ENCODE assay signal across 8 cellular contexts in genomic region chr16:75433732-75434413, GRCh38. TPM values are rescaled to one million over a fixed set of nuclear protein-coding genes. Genes with fewer than 3 reads are reported as not detected.
DNase-seq lines count a peak whose midpoint lies in the region; ATAC-seq and TF ChIP-seq lines count a peak whose summit lies in the region.

No MANE protein-coding gene starts in this region.

- H3K79me1 ChIP-seq in neuronal stem cell (ENCODE audit: low read depth, low read length) = peaks cover 4% of the 10 kb centered on the region

- H3K27ac Mint-ChIP-seq in activated T-helper 17 cell treated with anti-CD3 and anti-CD28 coated beads, Interleukin-2, amount 50 U/mL, for 72 hours = peak overlapping the region; percentile 82

- H3K4me3 ChIP-seq in gastroesophageal sphincter = peak overlapping the region; percentile 69
- H3K4me3 ChIP-seq in neuronal stem cell (ENCODE audit: low read length in 2 of 2) = peak overlapping the region; percentile 96 to 98

- peak overlapping the region; percentile 56 for H3K4me2 ChIP-seq in neuronal stem cell (ENCODE audit: insufficient read depth, low read length, poor library complexity, severe bottlenecking)

- 3 to 16% methylated on average over 20 to 23 of the region's 32 CpGs for WGBS in gastroesophageal sphincter (ENCODE audit: low coverage in 1 of 2), 2 donors
- WGBS in neuronal stem cell (ENCODE audit: extremely low coverage in 2 of 2, insufficient read length in 2 of 2, insufficient replicate concordance in 1 of 2), 2 donors = no CpG with 5 or more reads among the region's 32 CpGs

- H3K36me3 ChIP-seq in gastroesophageal sphincter (no peaks in the 10 kb centered on the region), neuronal stem cell (replicated peaks in 1 of 2; ENCODE audit: control insufficient read depth in 2 of 2, insufficient read depth in 2 of 2, low read length in 2 of 2) (peaks cover 0 to 19% of the 10 kb centered on the region in 2 donors)

- no peak overlapping the region for H3K18ac ChIP-seq in neuronal stem cell (ENCODE audit: low read length)

- no peaks in the 10 kb centered on the region for H3K27me3 Mint-ChIP-seq in activated T-helper 17 cell treated with anti-CD3 and anti-CD28 coated beads, Interleukin-2, amount 50 U/mL, for 72 hours

- H2BK12ac ChIP-seq in neuronal stem cell (ENCODE audit: low read length) = no peak overlapping the region

- H3K9me3 ChIP-seq in gastroesophageal sphincter (no peaks in the 10 kb centered on the region), neuronal stem cell (replicated peaks in 1 of 2; ENCODE audit: control insufficient read depth in 2 of 2, insufficient read depth in 1 of 2, low read depth in 1 of 2, low read length in 2 of 2) (peaks cover 5 to 13% of the 10 kb centered on the region in 2 donors)

- H3K4me3 Mint-ChIP-seq in activated T-helper 17 cell treated with anti-CD3 and anti-CD28 coated beads, Interleukin-2, amount 50 U/mL, for 72 hours = peak overlapping the region; percentile 82

- peak overlapping the region; percentile 100 for H2AFZ ChIP-seq in neuronal stem cell (ENCODE audit: low read length)

- no peak overlapping the region for H2BK5ac ChIP-seq in neuronal stem cell (ENCODE audit: low read length)

- TF ChIP-seq CTCF in gastroesophageal sphincter (IDR thresholded peaks at IDR 0.05) = no peak

- no peak overlapping the region for H3K23ac ChIP-seq in neuronal stem cell (ENCODE audit: low read depth, low read length, poor library complexity)

- H3K4me1 ChIP-seq in gastroesophageal sphincter (peaks cover 0 to 41% (median 10%) of the 10 kb centered on the region in 3 donors), neuronal stem cell (ENCODE audit: control insufficient read depth in 2 of 2, insufficient read depth in 1 of 2, low read depth in 1 of 2, low read length in 2 of 2) (no peaks in the 10 kb centered on the region)

- no peak overlapping the region for H4K8ac ChIP-seq in neuronal stem cell (ENCODE audit: low read depth, low read length)

- H3K9me3 Mint-ChIP-seq in activated T-helper 17 cell treated with anti-CD3 and anti-CD28 coated beads, Interleukin-2, amount 50 U/mL, for 72 hours = no peaks in the 10 kb centered on the region

- TF ChIP-seq EP300 in gastroesophageal sphincter (IDR thresholded peaks at IDR 0.05) = no peak

- TF ChIP-seq POLR2A in gastroesophageal sphincter (IDR thresholded peaks at IDR 0.05) = peak in 1 of 2 donors; percentile 8

- H3K9ac ChIP-seq in neuronal stem cell (ENCODE audit: low read depth, low read length, poor library complexity) = peak overlapping the region; percentile 33

- peaks cover 12% of the 10 kb centered on the region for H3K36me3 Mint-ChIP-seq in activated T-helper 17 cell treated with anti-CD3 and anti-CD28 coated beads, Interleukin-2, amount 50 U/mL, for 72 hours (ENCODE audit: low read depth)

- H3K4ac ChIP-seq in neuronal stem cell (ENCODE audit: low read length) = no peak overlapping the region

- peak; percentile 90 for DNase-seq in DMS 273 treated with DMSO at 0.1 percent for 48 hours (lab: John Stamatoyannopoulos, UW)
- DNase-seq in NCI-H510A treated with DMSO at 0.1 percent for 48 hours (lab: John Stamatoyannopoulos, UW) = peak; percentile 93
- no peak for DNase-seq in neuronal stem cell (ENCODE audit: low spot score)
- no peak for DNase-seq in RKO (ENCODE audit: low spot score)

- no peak overlapping the region for H2BK15ac ChIP-seq in neuronal stem cell (ENCODE audit: low read length)

- H4K91ac ChIP-seq in neuronal stem cell (ENCODE audit: low read depth, low read length, poor library complexity) = no peak overlapping the region

- no peak overlapping the region for H3K14ac ChIP-seq in neuronal stem cell (ENCODE audit: low read length)

- peak overlapping the region; percentile 93 to 100 (median 98) for H3K27ac ChIP-seq in gastroesophageal sphincter
- peak overlapping the region; percentile 4 for H3K27ac ChIP-seq in neuronal stem cell (replicated peaks; ENCODE audit: low read length)

- peaks cover 9% of the 10 kb centered on the region for H3K4me1 Mint-ChIP-seq in activated T-helper 17 cell treated with anti-CD3 and anti-CD28 coated beads, Interleukin-2, amount 50 U/mL, for 72 hours

- ATAC-seq in GM19324 (IDR thresholded peaks at IDR 0.05; ENCODE audit: low FRiP score, unreplicated experiment) = peak; percentile 78
- ATAC-seq in HG03342 (IDR thresholded peaks at IDR 0.05; ENCODE audit: unreplicated experiment) = peak; percentile 54
- peak; percentile 79 for ATAC-seq in activated T-helper 17 cell treated with anti-CD3 and anti-CD28 coated beads, Interleukin-2, amount 50 U/mL, for 72 hours (replicated peaks)
- ATAC-seq in gastroesophageal sphincter = peak; percentile 80

- H2BK120ac ChIP-seq in neuronal stem cell (ENCODE audit: low read depth, low read length) = no peak overlapping the region

- H3K27me3 ChIP-seq in gastroesophageal sphincter = no peaks in the 10 kb centered on the region
- H3K27me3 ChIP-seq in neuronal stem cell (ENCODE audit: control insufficient read depth in 3 of 3, insufficient read depth in 3 of 3, low read depth in 1 of 3, low read length in 3 of 3) = no peaks in the 10 kb centered on the region

- H2AK5ac ChIP-seq in neuronal stem cell (ENCODE audit: low read depth, low read length) = no peak overlapping the region

RNA-seq across cellular contexts. Expression of gene CFDP1, which starts 0.6 kb away (rescaled TPM):
- 10 to 100 TPM; 35.1 to 52.3 TPM for total RNA-seq in activated T-helper 17 cell treated with anti-CD3 and anti-CD28 coated beads, Interleukin-2, amount 50 U/mL, for 72 hours
- total RNA-seq in gastroesophageal sphincter = 10 to 100 TPM; 45.1 to 70.0 (median 50.0) TPM
- 228 TPM for polyA plus RNA-seq in neuronal stem cell (2013, experiment 1 of 2)
- polyA plus RNA-seq in neuronal stem cell (2013, experiment 2 of 2) = 228 TPM

RNA-seq across cellular contexts. Expression of gene TMEM170A, which starts 30.6 kb away (rescaled TPM):
- 10 to 100 TPM; 22.6 to 30.8 TPM for total RNA-seq in activated T-helper 17 cell treated with anti-CD3 and anti-CD28 coated beads, Interleukin-2, amount 50 U/mL, for 72 hours
- total RNA-seq in gastroesophageal sphincter = 10 to 100 TPM in 3 of 4 donors, 1 to 10 TPM in 1; 9.8 to 21.8 (median 13.8) TPM
- polyA plus RNA-seq in neuronal stem cell (2013, experiment 1 of 2) = 30.7 TPM
- polyA plus RNA-seq in neuronal stem cell (2013, experiment 2 of 2) = 32.3 TPM

Comparison
In these comparisons a context has a peak if more than half of its experiments do, and no peak if none do; other contexts are left out.
1. DNase-seq: peak in DMS 273 treated with DMSO at 0.1 percent for 48 hours (single experiment) and NCI-H510A treated with DMSO at 0.1 percent for 48 hours (single experiment); none in neuronal stem cell (single experiment) and RKO (single experiment).
2. Peak in every context shown above with its lines, with median percentiles within 50 percentile points of each other: ATAC-seq.